In the genomic region with DNA sequence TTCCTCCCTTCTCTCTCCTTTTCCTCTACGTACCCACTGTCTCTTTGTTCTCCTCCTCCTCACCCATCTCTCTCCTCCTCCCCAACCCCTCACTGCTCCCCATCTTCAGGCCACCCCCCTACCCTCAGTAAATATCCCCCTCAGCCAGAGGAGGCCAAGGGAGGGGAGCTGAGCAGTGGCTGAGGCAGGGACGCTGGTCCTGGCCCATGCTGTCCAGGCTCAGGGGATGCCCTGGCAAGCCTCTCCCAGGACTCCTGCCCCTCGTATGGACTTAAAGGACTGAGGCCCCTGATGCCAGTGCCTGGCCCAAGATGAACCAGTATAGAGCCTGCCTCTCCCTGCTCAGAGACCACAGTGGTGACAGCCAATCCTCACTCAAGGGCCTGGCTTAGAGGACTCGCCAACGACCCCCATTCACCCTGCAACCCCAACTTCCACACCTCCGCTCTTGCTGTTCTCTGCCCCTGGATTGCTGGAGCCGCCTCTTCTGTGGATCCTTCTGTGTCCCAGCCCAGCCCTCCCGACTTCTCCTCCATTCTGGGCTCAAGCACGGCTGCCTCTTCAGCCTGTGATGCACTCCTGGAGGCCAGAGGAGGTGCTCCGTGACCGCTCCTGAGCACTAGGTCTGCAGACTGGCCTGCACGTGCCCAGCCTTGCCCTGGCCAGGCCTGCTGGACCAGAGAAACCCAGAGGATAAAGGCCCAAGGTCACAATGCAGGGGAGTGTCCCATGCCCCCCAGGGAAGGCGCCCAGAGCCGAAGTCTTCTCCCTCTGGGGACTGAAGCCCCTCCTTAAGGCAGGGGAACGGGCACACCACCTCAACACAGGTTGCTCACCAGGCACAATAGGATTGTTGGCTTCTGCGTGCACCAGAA, we compare ENCODE assay signal across 25 cellular contexts. TPM values are rescaled to one million over a fixed set of nuclear protein-coding genes. Genes with fewer than 3 reads are reported as not detected.
A peak's percentile ranks its signal among the peaks of the same experiment; 100 is the strongest.
DNase-seq lines count a peak whose midpoint lies in the region; ATAC-seq and TF ChIP-seq lines count a peak whose summit lies in the region.
"Had no signal": no experiment of that assay in that cellular context is flagged by ENCODE, and none has a peak within 500 bp of the region (broad histone marks: within the 10 kb centered on the region; RNA-seq: fewer than 3 reads in every experiment).

No MANE protein-coding gene starts in this region.

- peaks cover under 1% of the 10 kb centered on the region for H3K36me3 Mint-ChIP-seq in activated T-cell treated with anti-CD3 and anti-CD28 coated beads, Interleukin-2, amount 50 U/mL, for 24 hours (ENCODE audit: low read depth)
- H3K36me3 Mint-ChIP-seq in activated T-cell treated with anti-CD3 and anti-CD28 coated beads, Interleukin-2, amount 50 U/mL, for 72 hours (ENCODE audit: insufficient read depth in 2 of 2), result no peaks in the 10 kb centered on the region

- H3K9me3 ChIP-seq in RWPE2 (ENCODE audit: severe bottlenecking) (no peaks in the 10 kb centered on the region), right lobe of liver (no peaks in the 10 kb centered on the region), testis (no peaks in the 10 kb centered on the region)
- H3K9me3 ChIP-seq: suprapubic skin had no signal

- 60% methylated on average over 2 of the region's 16 CpGs for WGBS in right lobe of liver (ENCODE audit: insufficient coverage, low coverage, low lambda C conversion rate, missing lambda C conversion rate)
- WGBS in testis, 2 donors, result 81 to 83% methylated on average over 11 to 16 of the region's 16 CpGs

- intact Hi-C loops in right lobe of liver (cut with DNase I), result loop anchor here in 1 of 2 donors (10.0 kb wide), 1 partner anchor 350 kb away; a partner anchor contains a TSS
- intact Hi-C loops in testis (cut with DNase I; ENCODE audit: low total_unique reads), result no loop called here

- H3K27ac ChIP-seq in RWPE2 (ENCODE audit: poor library complexity, severe bottlenecking) (no peak overlapping the region), right lobe of liver (no peak overlapping the region), testis (no peak overlapping the region)
- H3K27ac ChIP-seq: brain microvascular endothelial cell, dorsolateral prefrontal cortex, SK-N-MC, suprapubic skin had no signal

- H3K4me1 ChIP-seq in RWPE2 (ENCODE audit: insufficient read depth, poor library complexity, severe bottlenecking) (no peaks in the 10 kb centered on the region), right lobe of liver (no peaks in the 10 kb centered on the region), testis (no peaks in the 10 kb centered on the region)
- H3K4me1 ChIP-seq: suprapubic skin had no signal

- TF ChIP-seq CTCF in RWPE2 (IDR thresholded peaks at IDR 0.05; ENCODE audit: poor library complexity, severe bottlenecking) (no peak), right lobe of liver (IDR thresholded peaks at IDR 0.05) (no peak), testis (IDR thresholded peaks at IDR 0.05) (no peak)

- H3K27me3 ChIP-seq in RWPE2 (ENCODE audit: insufficient read depth, poor library complexity, severe bottlenecking), result no peaks in the 10 kb centered on the region
- H3K27me3 ChIP-seq in right lobe of liver, result no peaks in the 10 kb centered on the region
- H3K27me3 ChIP-seq in testis, result no peaks in the 10 kb centered on the region
- H3K27me3 ChIP-seq: brain microvascular endothelial cell, dorsolateral prefrontal cortex had no signal

- H3K9me3 Mint-ChIP-seq in activated T-cell treated with anti-CD3 and anti-CD28 coated beads, Interleukin-2, amount 50 U/mL, for 24 hours, result no peaks in the 10 kb centered on the region
- H3K9me3 Mint-ChIP-seq in activated T-cell treated with anti-CD3 and anti-CD28 coated beads, Interleukin-2, amount 50 U/mL, for 72 hours, result no peaks in the 10 kb centered on the region

- H3K4me3 Mint-ChIP-seq in activated T-cell treated with anti-CD3 and anti-CD28 coated beads, Interleukin-2, amount 50 U/mL, for 24 hours, result no peak overlapping the region
- H3K4me3 Mint-ChIP-seq in activated T-cell treated with anti-CD3 and anti-CD28 coated beads, Interleukin-2, amount 50 U/mL, for 72 hours, result no peak overlapping the region

- peaks cover 95% of the 10 kb centered on the region for H3K4me1 Mint-ChIP-seq in activated T-cell treated with anti-CD3 and anti-CD28 coated beads, Interleukin-2, amount 50 U/mL, for 24 hours (ENCODE audit: low read depth)
- H3K4me1 Mint-ChIP-seq in activated T-cell treated with anti-CD3 and anti-CD28 coated beads, Interleukin-2, amount 50 U/mL, for 72 hours (ENCODE audit: low read depth), result peaks cover 97% of the 10 kb centered on the region

- TF ChIP-seq POLR2A in right lobe of liver (IDR thresholded peaks at IDR 0.05) (no peak), testis (IDR thresholded peaks at IDR 0.05) (no peak)

- peak; percentile 33 for DNase-seq in activated T-cell treated with anti-CD3 and anti-CD28 coated beads, Interleukin-2, amount 50 U/mL, for 24 hours
- no peak for DNase-seq in activated T-cell treated with anti-CD3 and anti-CD28 coated beads, Interleukin-2, amount 50 U/mL, for 72 hours
- DNase-seq in RWPE2 (ENCODE audit: low spot score) (peak; percentile 45), right lobe of liver (peak in 2 of 3 donors; percentile 13 to 45), NCI-H146 treated with DMSO at 0.1 percent for 48 hours (lab: John Stamatoyannopoulos, UW; ENCODE audit: unreplicated experiment) (no peak), glomerular visceral epithelial cell (ENCODE audit: extremely low spot score) (no peak), testis (no peak)
- peak; percentile 6 for DNase-seq in stimulated activated naive CD8-positive, alpha-beta T cell treated with anti-CD3 and anti-CD28 coated beads, Interleukin-15, Interleukin-2, amounts not matched to agents 100 U/mL and 50 U/mL, for 24 hours
- DNase-seq: activated T-cell treated with anti-CD3 and anti-CD28 coated beads for 4 hours; brain microvascular endothelial cell; C1 segment of cervical spinal cord; GF-D8; NCI-H1417 treated with DMSO at 0.1 percent for 48 hours; NCI-H2171; NCI-H69; small intestine; stimulated activated CD4-positive, alpha-beta T cell treated with anti-CD3 and anti-CD28 coated beads, Interleukin-4, amount 100 ng/mL, for 24 hours; T-helper 9 cell had no signal

- H3K36me3 ChIP-seq in RWPE2 (ENCODE audit: low read depth), result no peaks in the 10 kb centered on the region
- H3K36me3 ChIP-seq in right lobe of liver, result no peaks in the 10 kb centered on the region
- no peaks in the 10 kb centered on the region for H3K36me3 ChIP-seq in testis (ENCODE audit: low read depth, missing control alignments)
- H3K36me3 ChIP-seq: brain microvascular endothelial cell, suprapubic skin had no signal

- no peak overlapping the region for H3K4me3 ChIP-seq in RWPE2 (ENCODE audit: severe bottlenecking)
- no peak overlapping the region for H3K4me3 ChIP-seq in right lobe of liver
- H3K4me3 ChIP-seq in testis, result no peak overlapping the region
- H3K4me3 ChIP-seq: dorsolateral prefrontal cortex, GM12878, SK-N-MC, suprapubic skin had no signal

- ATAC-seq in activated T-cell treated with anti-CD3 and anti-CD28 coated beads, Interleukin-2, amount 50 U/mL, for 72 hours (replicated peaks in 1 of 2), result no peak
- ATAC-seq in RWPE2 (ENCODE audit: low read depth) (no peak), right lobe of liver (no peak)
- no peak for ATAC-seq in stimulated activated naive CD8-positive, alpha-beta T cell treated with anti-CD3 and anti-CD28 coated beads, Interleukin-15, Interleukin-2, amounts not matched to agents 100 U/mL and 50 U/mL, for 24 hours
- ATAC-seq: activated CD4-positive, CD25-positive, alpha-beta regulatory T cell treated with anti-CD3 and anti-CD28 coated beads, Interleukin-2, amount 50 U/mL, for 24 hours; GM12878 had no signal

- no peak overlapping the region for H3K27ac Mint-ChIP-seq in activated T-cell treated with anti-CD3 and anti-CD28 coated beads, Interleukin-2, amount 50 U/mL, for 24 hours
- no peak overlapping the region for H3K27ac Mint-ChIP-seq in activated T-cell treated with anti-CD3 and anti-CD28 coated beads, Interleukin-2, amount 50 U/mL, for 72 hours

- H3K27me3 Mint-ChIP-seq in activated T-cell treated with anti-CD3 and anti-CD28 coated beads, Interleukin-2, amount 50 U/mL, for 24 hours, result no peaks in the 10 kb centered on the region
- no peaks in the 10 kb centered on the region for H3K27me3 Mint-ChIP-seq in activated T-cell treated with anti-CD3 and anti-CD28 coated beads, Interleukin-2, amount 50 U/mL, for 72 hours (ENCODE audit: low read depth)

RNA-seq across cellular contexts. Expression of a gene that starts 9.5 kb away (rescaled TPM):
- 100 to 1,000 TPM; 340 to 388 TPM for total RNA-seq in activated T-cell treated with anti-CD3 and anti-CD28 coated beads, Interleukin-2, amount 50 U/mL, for 72 hours
- 1 to 10 TPM in 5 of 6 experiments, under 1 TPM in 1; 0.44 to 2.5 (median 1.2) TPM for total RNA-seq in right lobe of liver
- total RNA-seq in testis, result 10 to 100 TPM in 1 of 2 donors, 1 to 10 TPM in 1; 6.3 to 16.5 TPM
- polyA plus RNA-seq in testis (ENCODE audit: insufficient read depth, low read depth, low replicate concordance), result 5.7 TPM

RNA-seq across cellular contexts. Expression of a gene that starts 16.4 kb away (rescaled TPM):
- total RNA-seq in activated T-cell treated with anti-CD3 and anti-CD28 coated beads, Interleukin-2, amount 50 U/mL, for 72 hours, result 1 to 10 TPM; 8.1 to 9.1 TPM
- total RNA-seq in right lobe of liver, result not detected
- total RNA-seq in testis, result 1 to 10 TPM in 1 of 2 donors, under 1 TPM in 1; 0.87 to 1.6 TPM
- 0.58 TPM for polyA plus RNA-seq in testis (ENCODE audit: insufficient read depth, low read depth, low replicate concordance)
- total RNA-seq: A673, glomerular endothelial cell had no signal
- polyA plus RNA-seq: small intestine had no signal

RNA-seq across cellular contexts. Expression of a gene that starts 38.4 kb away (rescaled TPM):
- total RNA-seq in activated T-cell treated with anti-CD3 and anti-CD28 coated beads, Interleukin-2, amount 50 U/mL, for 72 hours, result 1 to 10 TPM; 1.7 to 2.1 TPM
- 1 to 10 TPM; 1.7 to 8.1 (median 3.2) TPM for total RNA-seq in right lobe of liver
- total RNA-seq in testis, result 1 to 10 TPM; 2.4 to 2.6 TPM
- 2.1 TPM for polyA plus RNA-seq in testis (ENCODE audit: insufficient read depth, low read depth, low replicate concordance)
- total RNA-seq: A673, glomerular endothelial cell had no signal

RNA-seq across cellular contexts. Expression of a gene that starts 53.9 kb away (rescaled TPM):
- 100 to 1,000 TPM; 202 to 225 TPM for total RNA-seq in activated T-cell treated with anti-CD3 and anti-CD28 coated beads, Interleukin-2, amount 50 U/mL, for 72 hours
- total RNA-seq in right lobe of liver (10 to 100 TPM; 52.8 to 83.9 (median 65.4) TPM), testis (10 to 100 TPM; 77.7 to 96.2 TPM)
- polyA plus RNA-seq in testis (ENCODE audit: insufficient read depth, low read depth, low replicate concordance), result 58.0 TPM

Comparison
In these comparisons a context has a peak if more than half of its experiments do, and no peak if none do; other contexts are left out.
1. DNase-seq: peak in activated T-cell treated with anti-CD3 and anti-CD28 coated beads, Interleukin-2, amount 50 U/mL, for 24 hours (single experiment), RWPE2 (single experiment), right lobe of liver (2 of 3) and stimulated activated naive CD8-positive, alpha-beta T cell treated with anti-CD3 and anti-CD28 coated beads, Interleukin-15, Interleukin-2, amounts not matched to agents 100 U/mL and 50 U/mL, for 24 hours (single experiment); none in activated T-cell treated with anti-CD3 and anti-CD28 coated beads, Interleukin-2, amount 50 U/mL, for 72 hours (0 of 2), NCI-H146 treated with DMSO at 0.1 percent for 48 hours (single experiment), glomerular visceral epithelial cell (single experiment) and testis (single experiment).
2. RNA of a gene that starts 9.5 kb away (total RNA-seq): 340 to 388 TPM in activated T-cell treated with anti-CD3 and anti-CD28 coated beads, Interleukin-2, amount 50 U/mL, for 72 hours; 6.3 to 16.5 TPM in testis and 0.44 to 2.5 TPM in right lobe of liver; every median in the first group is over 10 times any median in the second.